ENCODE assay signal across 1 cellular context in the genomic region with DNA sequence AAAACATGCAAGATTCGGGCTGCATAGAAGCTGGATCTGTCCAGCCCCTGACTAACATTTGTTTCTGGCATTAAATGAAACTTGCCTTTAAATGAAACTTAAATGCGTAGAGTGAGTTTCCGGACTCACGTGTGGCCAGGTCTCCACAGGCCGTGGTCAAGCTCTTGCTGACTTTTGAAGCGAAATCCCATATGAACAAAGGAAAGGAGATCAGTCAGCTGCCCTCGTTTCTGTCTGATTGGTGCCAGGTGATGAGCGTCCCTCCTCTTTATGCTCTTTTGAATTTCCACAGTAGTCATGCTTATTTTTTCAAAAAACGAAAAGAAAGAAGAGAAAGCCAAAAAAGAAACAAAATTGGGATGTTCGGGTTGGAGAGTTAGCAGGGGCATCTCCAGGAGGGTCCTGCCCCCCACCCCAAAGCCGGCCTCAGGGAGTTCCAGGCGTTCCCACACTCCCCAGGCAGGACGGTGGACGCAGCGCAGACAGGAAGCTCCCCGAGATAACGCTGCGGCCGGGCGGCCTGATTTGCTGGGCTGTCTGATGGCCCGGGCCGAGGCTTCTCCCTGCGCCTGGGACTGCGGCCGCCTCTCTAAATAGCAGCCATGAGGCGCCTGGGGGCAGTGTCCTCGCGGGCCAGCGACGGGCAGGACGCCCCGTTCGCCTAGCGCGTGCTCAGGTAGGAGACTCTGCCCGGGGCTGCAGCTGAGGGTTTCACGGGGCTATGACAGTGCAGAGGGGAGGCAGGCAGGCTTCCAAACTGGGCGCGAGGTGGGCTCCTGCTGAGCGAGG.
TF ChIP-seq lines count a peak whose summit lies in the region.

A gene (plus strand): TSS at position 620 of the 789 bp plus-strand sequence. CDS start 9,229 bp downstream, outside the sequence.

TF ChIP-seq in GM23338, 12 proteins besides CTCF, POLR2A, EP300 and RAD21 (continued from another document):
- TF ChIP-seq ZNF331 (CRISPR knock-in tag; IDR thresholded peaks at IDR 0.05; ENCODE audit: low read depth) (no peak), CREB1 (CRISPR knock-in tag; IDR thresholded peaks at IDR 0.05; ENCODE audit: low read depth) (no peak), EZH2 (IDR thresholded peaks at IDR 0.05; ENCODE audit: low read depth, unreplicated experiment) (no peak), STAT1 (IDR thresholded peaks at IDR 0.05; ENCODE audit: unreplicated experiment) (no peak)
- TF ChIP-seq, protein P1, sequence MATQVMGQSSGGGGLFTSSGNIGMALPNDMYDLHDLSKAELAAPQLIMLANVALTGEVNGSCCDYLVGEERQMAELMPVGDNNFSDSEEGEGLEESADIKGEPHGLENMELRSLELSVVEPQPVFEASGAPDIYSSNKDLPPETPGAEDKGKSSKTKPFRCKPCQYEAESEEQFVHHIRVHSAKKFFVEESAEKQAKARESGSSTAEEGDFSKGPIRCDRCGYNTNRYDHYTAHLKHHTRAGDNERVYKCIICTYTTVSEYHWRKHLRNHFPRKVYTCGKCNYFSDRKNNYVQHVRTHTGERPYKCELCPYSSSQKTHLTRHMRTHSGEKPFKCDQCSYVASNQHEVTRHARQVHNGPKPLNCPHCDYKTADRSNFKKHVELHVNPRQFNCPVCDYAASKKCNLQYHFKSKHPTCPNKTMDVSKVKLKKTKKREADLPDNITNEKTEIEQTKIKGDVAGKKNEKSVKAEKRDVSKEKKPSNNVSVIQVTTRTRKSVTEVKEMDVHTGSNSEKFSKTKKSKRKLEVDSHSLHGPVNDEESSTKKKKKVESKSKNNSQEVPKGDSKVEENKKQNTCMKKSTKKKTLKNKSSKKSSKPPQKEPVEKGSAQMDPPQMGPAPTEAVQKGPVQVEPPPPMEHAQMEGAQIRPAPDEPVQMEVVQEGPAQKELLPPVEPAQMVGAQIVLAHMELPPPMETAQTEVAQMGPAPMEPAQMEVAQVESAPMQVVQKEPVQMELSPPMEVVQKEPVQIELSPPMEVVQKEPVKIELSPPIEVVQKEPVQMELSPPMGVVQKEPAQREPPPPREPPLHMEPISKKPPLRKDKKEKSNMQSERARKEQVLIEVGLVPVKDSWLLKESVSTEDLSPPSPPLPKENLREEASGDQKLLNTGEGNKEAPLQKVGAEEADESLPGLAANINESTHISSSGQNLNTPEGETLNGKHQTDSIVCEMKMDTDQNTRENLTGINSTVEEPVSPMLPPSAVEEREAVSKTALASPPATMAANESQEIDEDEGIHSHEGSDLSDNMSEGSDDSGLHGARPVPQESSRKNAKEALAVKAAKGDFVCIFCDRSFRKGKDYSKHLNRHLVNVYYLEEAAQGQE (IDR thresholded peaks at IDR 0.05; ENCODE audit: unreplicated experiment), result no peak
